Comparison of ENCODE assay signal across 24 cellular contexts in genomic region chr21:42558368-42558767, GRCh38. TPM values are rescaled to one million over a fixed set of nuclear protein-coding genes. Genes with fewer than 3 reads are reported as not detected.
DNase-seq lines count a peak whose midpoint lies in the region; ATAC-seq, FAIRE-seq and TF ChIP-seq lines count a peak whose summit lies in the region.
"Had no signal": no experiment of that assay in that cellular context is flagged by ENCODE, and none has a peak within 500 bp of the region (broad histone marks: within the 10 kb centered on the region; RNA-seq: fewer than 3 reads in every experiment).

No MANE protein-coding gene starts in this region.

- H2BK15ac ChIP-seq in mesenchymal stem cell (ENCODE audit: low read depth, poor library complexity, severe bottlenecking), result no peak overlapping the region

- H2AFZ ChIP-seq in mesenchymal stem cell (ENCODE audit: low read depth, low read length), result no peak overlapping the region
- H2AFZ ChIP-seq: GM23248 had no signal

- H3K27me3 Mint-ChIP-seq in progenitor cell of endocrine pancreas, result no peaks in the 10 kb centered on the region
- H3K27me3 Mint-ChIP-seq: B cell; CD4-positive, alpha-beta memory T cell had no signal

- no peak overlapping the region for H3K27ac Mint-ChIP-seq in progenitor cell of endocrine pancreas
- H3K27ac Mint-ChIP-seq: B cell; CD4-positive, alpha-beta memory T cell had no signal

- H3K9me3 ChIP-seq in BLaER1 treated with 17β-estradiol and CSF1 and Interleukin-3, amounts not matched to agents 10 nM and 100 nM (replicated peaks in 1 of 11), result no peaks in the 10 kb centered on the region
- H3K9me3 ChIP-seq in mesenchymal stem cell (ENCODE audit: control insufficient read depth, low read length), result no peaks in the 10 kb centered on the region
- H3K9me3 ChIP-seq in small intestine (ENCODE audit: control insufficient read depth, low read depth), result no peaks in the 10 kb centered on the region
- H3K9me3 ChIP-seq: A549 had no signal

- WGBS in mesenchymal stem cell, result 99% methylated on average over 2 of the region's 6 CpGs
- WGBS in small intestine, 3 donors, result 95 to 96% (median 96%) methylated on average over 6 of the region's 6 CpGs

- H3K23ac ChIP-seq in mesenchymal stem cell (ENCODE audit: low read length in 2 of 2), result no peak overlapping the region

- no peak overlapping the region for H2BK12ac ChIP-seq in mesenchymal stem cell (ENCODE audit: low read length in 2 of 2)

- H2AK5ac ChIP-seq in mesenchymal stem cell (ENCODE audit: low read length, severe bottlenecking), result no peak overlapping the region

- H3K27ac ChIP-seq in BLaER1 treated with 17β-estradiol and CSF1 and Interleukin-3, amounts not matched to agents 10 nM and 100 nM, result no peak overlapping the region
- H3K27ac ChIP-seq in VCaP (peak overlapping the region; percentile 93), mesenchymal stem cell (ENCODE audit: low read length, poor library complexity, severe bottlenecking) (peak overlapping the region; percentile 50), small intestine (ENCODE audit: low read depth in 1 of 2, low read length in 1 of 2) (no peak overlapping the region)
- H3K27ac ChIP-seq: A549, GM23248 had no signal

- no peak for ATAC-seq in HG02970 (IDR thresholded peaks at IDR 0.05; ENCODE audit: low FRiP score, unreplicated experiment)
- ATAC-seq: A549, GM12878 had no signal

- DNase-seq in mesenchymal stem cell (no peak), progenitor cell of endocrine pancreas (ENCODE audit: low spot score, unreplicated experiment) (no peak), small intestine (no peak), Ammon's horn (ENCODE audit: low spot score) (no peak)
- DNase-seq: 8988T; ACHN; C1 segment of cervical spinal cord; Calu3; CD4-positive, alpha-beta memory T cell; COR-L47; DND-41; EL; GDM1; GM23248; H7; HCEC 1CT had no signal

- no peak overlapping the region for H4K8ac ChIP-seq in mesenchymal stem cell (ENCODE audit: low read length)

- H3K4me3 ChIP-seq in BLaER1 treated with 17β-estradiol and CSF1 and Interleukin-3, amounts not matched to agents 10 nM and 100 nM, result no peak overlapping the region
- H3K4me3 ChIP-seq in mesenchymal stem cell (ENCODE audit: insufficient read depth in 1 of 2, low read depth in 1 of 2, low read length in 2 of 2) (no peak overlapping the region), small intestine (ENCODE audit: low read depth in 1 of 2, low read length in 2 of 2) (no peak overlapping the region)
- H3K4me3 ChIP-seq: A549, GM12878, GM23248 had no signal

- H3K36me3 Mint-ChIP-seq in progenitor cell of endocrine pancreas (ENCODE audit: insufficient read depth), result peaks cover 39% of the 10 kb centered on the region

- peak overlapping the region in 6 of 11 experiments; percentile 19 to 86 (median 44); a peak in 9 of 22 replicates for H3K4me2 ChIP-seq in BLaER1 treated with 17β-estradiol and CSF1 and Interleukin-3, amounts not matched to agents 10 nM and 100 nM
- H3K4me2 ChIP-seq in mesenchymal stem cell (ENCODE audit: low read length, poor library complexity, severe bottlenecking), result no peak overlapping the region
- H3K4me2 ChIP-seq: A549 had no signal

- no peak overlapping the region for H3K14ac ChIP-seq in mesenchymal stem cell (ENCODE audit: low read length in 2 of 2)

- H3K9ac ChIP-seq in BLaER1 treated with 17β-estradiol and CSF1 and Interleukin-3, amounts not matched to agents 10 nM and 100 nM, result no peak overlapping the region
- H3K9ac ChIP-seq in mesenchymal stem cell (ENCODE audit: low read length), result no peak overlapping the region
- H3K9ac ChIP-seq: GM23248 had no signal

- no peaks in the 10 kb centered on the region for H3K9me3 Mint-ChIP-seq in progenitor cell of endocrine pancreas (ENCODE audit: low read depth)
- H3K9me3 Mint-ChIP-seq: CD4-positive, alpha-beta memory T cell had no signal

- H3K79me1 ChIP-seq in mesenchymal stem cell (replicated peaks; ENCODE audit: low read length, poor library complexity, severe bottlenecking), result peaks cover 23% of the 10 kb centered on the region

- H4K20me1 ChIP-seq in BLaER1 treated with 17β-estradiol and CSF1 and Interleukin-3, amounts not matched to agents 10 nM and 100 nM, result peaks cover 0 to 29% (median 8%) of the 10 kb centered on the region in 11 experiments; a peak in 10 of 22 replicates

- H3K36me3 ChIP-seq in BLaER1 treated with 17β-estradiol and CSF1 and Interleukin-3, amounts not matched to agents 10 nM and 100 nM, result peaks cover 0 to 9% (median 2%) of the 10 kb centered on the region in 11 experiments; a peak in 7 of 22 replicates
- H3K36me3 ChIP-seq in mesenchymal stem cell (ENCODE audit: control insufficient read depth in 1 of 2, insufficient read depth in 2 of 2, low read depth in 1 of 2, low read length in 2 of 2), result peaks cover 0 to 64% of the 10 kb centered on the region in 2 experiments
- H3K36me3 ChIP-seq in small intestine (ENCODE audit: control insufficient read depth in 2 of 2, insufficient read depth in 2 of 2, low read length in 2 of 2), result peaks cover 32 to 41% of the 10 kb centered on the region in 2 donors

- TF ChIP-seq CTCF in VCaP (conservative IDR thresholded peaks at IDR 0.05) (no peak), progenitor cell of endocrine pancreas (IDR thresholded peaks at IDR 0.05; ENCODE audit: unreplicated experiment) (no peak)

- H3K18ac ChIP-seq in mesenchymal stem cell (ENCODE audit: low read depth in 1 of 2, low read length in 2 of 2), result no peak overlapping the region

- FAIRE-seq in small intestine (lab: Jason Lieb, UNC), result no peak
- FAIRE-seq: A549, GM12878, GM19239, H1 had no signal

- no peak overlapping the region for H4K91ac ChIP-seq in mesenchymal stem cell (ENCODE audit: low read length)

- H3K27me3 ChIP-seq in BLaER1 treated with 17β-estradiol and CSF1 and Interleukin-3, amounts not matched to agents 10 nM and 100 nM, result peaks cover 0 to 19% (median 0%) of the 10 kb centered on the region in 11 experiments; a peak in 4 of 22 replicates
- H3K27me3 ChIP-seq in mesenchymal stem cell (ENCODE audit: control insufficient read depth in 1 of 2, insufficient read depth in 1 of 2, low read length in 2 of 2) (no peaks in the 10 kb centered on the region), small intestine (ENCODE audit: control insufficient read depth in 2 of 2, insufficient read depth in 2 of 2, low read length in 2 of 2) (no peaks in the 10 kb centered on the region)

- H3K4me3 Mint-ChIP-seq in progenitor cell of endocrine pancreas (ENCODE audit: low read depth), result no peak overlapping the region
- H3K4me3 Mint-ChIP-seq: B cell; CD4-positive, alpha-beta memory T cell had no signal

- H3K4me1 Mint-ChIP-seq in progenitor cell of endocrine pancreas (ENCODE audit: low read depth), result no peaks in the 10 kb centered on the region

- H2BK5ac ChIP-seq in mesenchymal stem cell (ENCODE audit: low read depth, low read length, poor library complexity, severe bottlenecking), result no peak overlapping the region

- H3K4me1 ChIP-seq in BLaER1 treated with 17β-estradiol and CSF1 and Interleukin-3, amounts not matched to agents 10 nM and 100 nM, result peaks cover 25 to 95% (median 78%) of the 10 kb centered on the region in 10 experiments
- H3K4me1 ChIP-seq in mesenchymal stem cell (ENCODE audit: control insufficient read depth, insufficient read depth, low read depth, low read length) (peaks cover 38% of the 10 kb centered on the region), small intestine (ENCODE audit: control insufficient read depth in 2 of 2, insufficient read depth in 1 of 2, low read depth in 1 of 2, low read length in 1 of 2) (no peaks in the 10 kb centered on the region)
- H3K4me1 ChIP-seq: A549 had no signal

- no peak overlapping the region for H2BK120ac ChIP-seq in mesenchymal stem cell (ENCODE audit: low read depth, low read length)

- H3K4ac ChIP-seq in mesenchymal stem cell (ENCODE audit: low read depth in 1 of 2, low read length in 2 of 2), result no peak overlapping the region

RNA-seq across cellular contexts. Expression of gene SLC37A1, which starts 44.7 kb away (rescaled TPM):
- 3.0 TPM for polyA plus RNA-seq in mesenchymal stem cell (2013, experiment 1 of 2)
- 3.2 TPM for polyA plus RNA-seq in mesenchymal stem cell (2013, experiment 2 of 2)
- total RNA-seq in progenitor cell of endocrine pancreas, result 58.4 and 60.2 TPM in 2 replicates
- polyA plus RNA-seq in small intestine, result 10 to 100 TPM; 33.2 to 80.7 (median 42.0) TPM
- total RNA-seq: GM23248 had no signal
- polyA plus RNA-seq: GM23248 had no signal

Comparison
In these comparisons a context has a peak if more than half of its experiments do, and no peak if none do; other contexts are left out.
1. H3K27ac ChIP-seq: peak in VCaP (single experiment) and mesenchymal stem cell (single experiment); none in BLaER1 treated with 17β-estradiol and CSF1 and Interleukin-3, amounts not matched to agents 10 nM and 100 nM (0 of 11) and small intestine (0 of 2).